Comparison of ENCODE assay signal across 20 cellular contexts in genomic region chr20:7694940-7695567, GRCh38.
"Had no signal": no experiment of that assay in that cellular context is flagged by ENCODE, and none has a peak within 500 bp of the region (broad histone marks: within the 10 kb centered on the region; RNA-seq: fewer than 3 reads in every experiment).

No MANE protein-coding gene starts in this region.

- H3K27me3 ChIP-seq: esophagus muscularis mucosa, upper lobe of right lung had no signal

- H3K9me3 ChIP-seq: esophagus muscularis mucosa, upper lobe of right lung had no signal

- DNase-seq: activated CD4-positive, alpha-beta T cell treated with anti-CD3 and anti-CD28 coated beads, Interleukin-2, amount 50 U/mL, for 1 hour; activated CD4-positive, CD25-positive, alpha-beta regulatory T cell treated with anti-CD3 and anti-CD28 coated beads, Interleukin-2, amount 50 U/mL, for 72 hours; activated effector memory CD4-positive, alpha-beta T cell treated with anti-CD3 and anti-CD28 coated beads, Interleukin-2, amount 50 U/mL, for 16 hours; activated T-cell treated with anti-CD3 and anti-CD28 coated beads, Interleukin-2, amount 50 U/mL, for 72 hours; effector CD4-positive, alpha-beta T cell; hypothalamus; islet precursor cell; midbrain; nephron progenitor cell; occipital lobe; retina; stimulated activated CD4-positive, alpha-beta T cell treated with anti-CD3 and anti-CD28 coated beads, Interleukin-4, amount 100 ng/mL, for 24 hours; upper lobe of right lung had no signal

- H3K4me1 ChIP-seq: esophagus muscularis mucosa, upper lobe of right lung had no signal

- H3K27ac ChIP-seq: esophagus muscularis mucosa, upper lobe of right lung, VCaP had no signal

- H3K4me3 ChIP-seq: esophagus muscularis mucosa, skin epidermis, upper lobe of right lung had no signal

- ATAC-seq: activated T-cell treated with anti-CD3 and anti-CD28 coated beads, Interleukin-2, amount 50 U/mL, for 72 hours; left lobe of liver; stimulated activated effector memory CD8-positive, alpha-beta T cell treated with anti-CD3 and anti-CD28 coated beads, Interleukin-12 subunit alpha, Interleukin-12 subunit beta, amount 100 ng/mL, for 72 hours; upper lobe of right lung had no signal

- FAIRE-seq: endothelial cell of umbilical vein, frontal cortex had no signal

- H3K36me3 ChIP-seq: esophagus muscularis mucosa, upper lobe of right lung had no signal
